16 cellular contexts compared by ENCODE assay signal in the genomic region with DNA sequence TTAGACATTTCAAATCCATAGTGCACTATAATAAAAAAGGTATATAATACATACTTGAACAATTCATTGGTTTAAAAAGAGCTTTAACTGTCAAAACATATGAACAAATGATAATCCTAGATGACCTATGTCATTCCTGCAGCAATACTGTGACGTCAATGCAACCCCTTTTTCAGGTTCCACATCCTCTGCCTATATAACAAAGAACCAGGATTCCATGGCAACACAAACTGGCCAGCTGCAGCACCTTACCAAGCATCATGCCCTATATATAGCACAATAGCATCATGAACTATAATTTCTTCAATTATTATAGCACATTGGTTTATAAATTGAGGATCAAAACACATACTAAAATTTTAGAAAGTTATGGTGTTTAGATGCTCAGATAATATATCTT.
A peak's percentile ranks its signal among the peaks of the same experiment; 100 is the strongest.
DNase-seq lines count a peak whose midpoint lies in the region; ATAC-seq lines count a peak whose summit lies in the region.
"Had no signal": no experiment of that assay in that cellular context is flagged by ENCODE, and none has a peak within 500 bp of the region (broad histone marks: within the 10 kb centered on the region; RNA-seq: fewer than 3 reads in every experiment).

No MANE protein-coding gene starts in this region.

- H3K9me3 ChIP-seq in iPS-18a (ENCODE audit: control insufficient read depth, low read depth, low read length), result no peaks in the 10 kb centered on the region
- H3K9me3 ChIP-seq: tibial artery had no signal

- ATAC-seq in HG03175 (IDR thresholded peaks at IDR 0.05; ENCODE audit: unreplicated experiment) (peak; percentile 44), GM21423 (IDR thresholded peaks at IDR 0.05; ENCODE audit: unreplicated experiment) (no peak), GM19455 (IDR thresholded peaks at IDR 0.05; ENCODE audit: unreplicated experiment) (no peak)

- H3K4me1 ChIP-seq in iPS-18a (ENCODE audit: control insufficient read depth, low read depth, low read length), result peaks cover 10% of the 10 kb centered on the region
- H3K4me1 ChIP-seq: tibial artery had no signal

- no peak overlapping the region for H3K27ac ChIP-seq in iPS-18a (ENCODE audit: low read length)
- H3K27ac ChIP-seq: tibial artery had no signal

- peak overlapping the region; percentile 1 for H3K9ac ChIP-seq in iPS-18a (ENCODE audit: low read length)

- DNase-seq in DMS153 (lab: John Stamatoyannopoulos, UW), result peak; percentile 67
- peak; percentile 97 for DNase-seq in SHP77 treated with DMSO at 0.1 percent for 48 hours (lab: John Stamatoyannopoulos, UW)
- no peak for DNase-seq in SW 1271 (lab: John Stamatoyannopoulos, UW)
- DNase-seq in HuH-7 (ENCODE audit: low spot score), result no peak
- DNase-seq: activated CD4-positive, alpha-beta T cell treated with anti-CD3 and anti-CD28 coated beads, Interleukin-2, amount 10 ng/mL, durations not matched to agents 24 days and 14 days; activated gamma-delta T cell; caudate nucleus; kidney; nephron progenitor cell; T-helper 1 cell; tibial artery had no signal

- H3K4me3 ChIP-seq in iPS-18a (ENCODE audit: low read length), result peak overlapping the region; percentile 45
- H3K4me3 ChIP-seq: skin epidermis had no signal

- H3K36me3 ChIP-seq in iPS-18a (ENCODE audit: control insufficient read depth, low read depth, low read length), result no peaks in the 10 kb centered on the region
- H3K36me3 ChIP-seq: tibial artery had no signal

- no peaks in the 10 kb centered on the region for H3K27me3 ChIP-seq in iPS-18a (ENCODE audit: control insufficient read depth, insufficient read depth, low read length)
- H3K27me3 ChIP-seq: tibial artery had no signal

Comparison
In these comparisons a context has a peak if more than half of its experiments do, and no peak if none do; other contexts are left out.
1. DNase-seq: peak in DMS153 (single experiment) and SHP77 treated with DMSO at 0.1 percent for 48 hours (single experiment); none in SW 1271 (0 of 2) and HuH-7 (single experiment).